Comparison of ENCODE assay signal across 8 cellular contexts in genomic region chr1:17075470-17076255, GRCh38. TPM values are rescaled to one million over a fixed set of nuclear protein-coding genes. Genes with fewer than 3 reads are reported as not detected.
DNase-seq lines count a peak whose midpoint lies in the region; ATAC-seq and TF ChIP-seq lines count a peak whose summit lies in the region.

No MANE protein-coding gene starts in this region.

- in situ Hi-C loops in gastrocnemius medialis (cut with MboI; ENCODE audit: low sequenced_read_pairs in 4 of 4) = no loop called here

- H3K4me3 ChIP-seq in gastrocnemius medialis = no peak overlapping the region

- H3K9me3 ChIP-seq in gastrocnemius medialis = no peaks in the 10 kb centered on the region

- H3K27ac Mint-ChIP-seq in chondrocyte (ENCODE audit: unreplicated experiment) = no peak overlapping the region

- H3K4me1 Mint-ChIP-seq in chondrocyte (ENCODE audit: low read depth) = no peaks in the 10 kb centered on the region

- ATAC-seq in gastrocnemius medialis (peak; percentile 34 to 67), Right ventricle myocardium superior (ENCODE audit: poor library complexity) (no peak), GM18861 (IDR thresholded peaks at IDR 0.05; ENCODE audit: unreplicated experiment) (no peak), HG03097 (IDR thresholded peaks at IDR 0.05; ENCODE audit: low FRiP score, unreplicated experiment) (no peak)

- peaks cover 0 to 63% of the 10 kb centered on the region in 2 donors for H3K36me3 ChIP-seq in gastrocnemius medialis

- intact Hi-C loops in gastrocnemius medialis (cut with DNase I; ENCODE audit: low total_unique reads) (no loop called here), Right ventricle myocardium superior (cut with DNase I) (no loop called here)

- H3K36me3 Mint-ChIP-seq in chondrocyte (ENCODE audit: low read depth) = peaks cover 1% of the 10 kb centered on the region

- TF ChIP-seq CTCF in chondrocyte (IDR thresholded peaks at IDR 0.05) (peak; percentile 72), gastrocnemius medialis (IDR thresholded peaks at IDR 0.05 in 4 of 5, conservative IDR thresholded peaks at IDR 0.05 in 1 of 5) (peak in 2 of 5 experiments; percentile 18 to 27)

- TF ChIP-seq POLR2A in gastrocnemius medialis (IDR thresholded peaks at IDR 0.05) = no peak

- no peaks in the 10 kb centered on the region for H3K4me1 ChIP-seq in gastrocnemius medialis

- peak; percentile 9 for DNase-seq in activated T-cell treated with anti-CD3 and anti-CD28 coated beads for 48 hours (ENCODE audit: low read depth)
- no peak for DNase-seq in activated T-cell treated with anti-CD3 and anti-CD28 coated beads for 4 hours
- peak; percentile 54 for DNase-seq in NCI-H1048 (lab: John Stamatoyannopoulos, UW)
- DNase-seq in chondrocyte (ENCODE audit: low spot score) = peak; percentile 51
- no peak for DNase-seq in gastrocnemius medialis
- DNase-seq in Right ventricle myocardium superior = no peak

- H3K27ac ChIP-seq in gastrocnemius medialis = peak overlapping the region in 2 of 4 donors; percentile 40 to 41

- no peak overlapping the region for H3K4me3 Mint-ChIP-seq in chondrocyte (ENCODE audit: unreplicated experiment)

- H3K27me3 Mint-ChIP-seq in chondrocyte (ENCODE audit: low read depth) = peaks cover 3% of the 10 kb centered on the region

- no peaks in the 10 kb centered on the region for H3K9me3 Mint-ChIP-seq in chondrocyte (ENCODE audit: low read depth)

- no peaks in the 10 kb centered on the region for H3K27me3 ChIP-seq in gastrocnemius medialis

RNA-seq across cellular contexts. Expression of gene SDHB, which starts 21.8 kb away (rescaled TPM):
- 54.7 to 70.1 TPM (median 57.7 TPM) in 3 replicates for total RNA-seq in chondrocyte
- 100 to 1,000 TPM; 238 to 405 (median 328) TPM for total RNA-seq in gastrocnemius medialis
- total RNA-seq in Right ventricle myocardium superior = 409 TPM

RNA-seq across cellular contexts. Expression of gene PADI2, which starts 43.6 kb away (rescaled TPM):
- total RNA-seq in chondrocyte = 20.9 to 74.9 TPM (median 72.6 TPM) in 3 replicates
- 100 to 1,000 TPM; 156 to 176 (median 171) TPM for total RNA-seq in gastrocnemius medialis
- total RNA-seq in Right ventricle myocardium superior = 0.46 TPM

Comparison
In these comparisons a context has a peak if more than half of its experiments do, and no peak if none do; other contexts are left out.
1. DNase-seq: peak in activated T-cell treated with anti-CD3 and anti-CD28 coated beads for 48 hours (single experiment), NCI-H1048 (single experiment) and chondrocyte (single experiment); none in activated T-cell treated with anti-CD3 and anti-CD28 coated beads for 4 hours (single experiment), gastrocnemius medialis (0 of 2) and Right ventricle myocardium superior (single experiment).
2. ATAC-seq: peak in gastrocnemius medialis (2 of 2); none in Right ventricle myocardium superior (single experiment), GM18861 (single experiment) and HG03097 (single experiment).
3. RNA of gene PADI2, which starts 43.6 kb away (total RNA-seq): 156 to 176 TPM in gastrocnemius medialis and 20.9 to 74.9 TPM in chondrocyte; 0.46 TPM in Right ventricle myocardium superior (single experiment); every median in the first group is over 10 times any median in the second.